Comparison of ENCODE assay signal across 9 cellular contexts in genomic region chr9:89593776-89594427, GRCh38. TPM values are rescaled to one million over a fixed set of nuclear protein-coding genes. Genes with fewer than 3 reads are reported as not detected.
A peak's percentile ranks its signal among the peaks of the same experiment; 100 is the strongest.
DNase-seq lines count a peak whose midpoint lies in the region; ATAC-seq, FAIRE-seq and TF ChIP-seq lines count a peak whose summit lies in the region.
"Had no signal": no experiment of that assay in that cellular context is flagged by ENCODE, and none has a peak within 500 bp of the region (broad histone marks: within the 10 kb centered on the region; RNA-seq: fewer than 3 reads in every experiment).

No MANE protein-coding gene starts in this region.

- H3K9ac ChIP-seq in adipocyte (ENCODE audit: low read length) (no peak overlapping the region), kidney (ENCODE audit: low read length in 2 of 2) (no peak overlapping the region)

- no peak overlapping the region for H3K27ac Mint-ChIP-seq in T-cell
- H3K27ac Mint-ChIP-seq: activated naive CD8-positive, alpha-beta T cell had no signal

- TF ChIP-seq CTCF in GM10266 (IDR thresholded peaks at IDR 0.05; ENCODE audit: control insufficient read depth, insufficient read depth, low read depth, missing control alignments) (peak; percentile 79), kidney (IDR thresholded peaks at IDR 0.05; ENCODE audit: borderline replicate concordance, extremely low read depth, insufficient read depth) (peak; percentile 51), uterus (IDR thresholded peaks at IDR 0.05) (peak in 1 of 4 experiments; percentile 16)

- no peak overlapping the region for H3K4me3 Mint-ChIP-seq in T-cell
- H3K4me3 Mint-ChIP-seq: activated naive CD8-positive, alpha-beta T cell had no signal

- H3K4me3 ChIP-seq in Jurkat, Clone E6-1 (ENCODE audit: low read length) = no peak overlapping the region
- H3K4me3 ChIP-seq in adipocyte (ENCODE audit: low read length) = no peak overlapping the region
- no peak overlapping the region for H3K4me3 ChIP-seq in kidney (ENCODE audit: low read length in 2 of 2)
- H3K4me3 ChIP-seq in uterus = no peak overlapping the region

- POLR2A ChIA-PET in T-cell (lab: Charles Lee) = interaction anchor here in 1 of 2 donors (0.6 kb wide), 1 partner anchor 496 kb away, joined by 3 read pairs; no protein-coding TSS in a partner anchor

- no peak overlapping the region for H3K27ac ChIP-seq in kidney (ENCODE audit: low read depth in 2 of 2, low read length in 2 of 2)
- H3K27ac ChIP-seq in uterus = no peak overlapping the region

- H3K27me3 Mint-ChIP-seq in T-cell = peaks cover 4 to 13% of the 10 kb centered on the region in 2 donors

- no peaks in the 10 kb centered on the region for H3K9me3 ChIP-seq in adipocyte (ENCODE audit: control insufficient read depth, low read length)
- H3K9me3 ChIP-seq in kidney (ENCODE audit: control insufficient read depth in 1 of 2, low read length in 2 of 2) = no peaks in the 10 kb centered on the region
- no peaks in the 10 kb centered on the region for H3K9me3 ChIP-seq in uterus

- ATAC-seq in T-cell (replicated peaks in 1 of 4) = peak; percentile 56 to 77 (median 64)

- no peaks in the 10 kb centered on the region for H3K36me3 Mint-ChIP-seq in T-cell
- H3K36me3 Mint-ChIP-seq: activated naive CD8-positive, alpha-beta T cell had no signal

- no peaks in the 10 kb centered on the region for H3K4me1 ChIP-seq in adipocyte (ENCODE audit: control insufficient read depth, insufficient read depth, low read length)
- H3K4me1 ChIP-seq in kidney (ENCODE audit: control insufficient read depth in 1 of 2, insufficient read depth in 1 of 2, low read depth in 1 of 2, low read length in 2 of 2) = peaks cover 3 to 6% of the 10 kb centered on the region in 2 donors
- H3K4me1 ChIP-seq in uterus = no peaks in the 10 kb centered on the region

- H3K27me3 ChIP-seq in adipocyte (replicated peaks; ENCODE audit: control insufficient read depth, insufficient read depth, low read length) (peaks cover 26% of the 10 kb centered on the region), uterus (no peaks in the 10 kb centered on the region)

- peak; percentile 51 for DNase-seq in GM10266 (ENCODE audit: extremely low spot score)
- peak; percentile 47 for DNase-seq in Jurkat, Clone E6-1 (ENCODE audit: low read depth, low spot score)
- DNase-seq in T-cell = peak in 25 of 34 experiments; percentile 26 to 61 (median 45)
- peak; percentile 9 for DNase-seq in adipocyte (ENCODE audit: low read depth)
- DNase-seq in kidney = no peak
- peak; percentile 51 for DNase-seq in stimulated activated CD8-positive, alpha-beta memory T cell treated with anti-CD3 and anti-CD28 coated beads, Interleukin-4, amount 100 ng/mL, for 24 hours (ENCODE audit: low read depth)
- DNase-seq in uterus = no peak
- no peak for DNase-seq in dedifferentiated amniotic fluid mesenchymal stem cell (ENCODE audit: extremely low spot score)

- H3K9me3 Mint-ChIP-seq in T-cell = no peaks in the 10 kb centered on the region

- intact Hi-C loops in kidney (cut with DNase I) = no loop called here
- intact Hi-C loops in uterus (cut with DNase I; ENCODE audit: low total_unique reads) = loop anchor here (5.0 kb wide), 1 partner anchor 503 kb away; no protein-coding TSS in a partner anchor

- CTCF ChIA-PET in T-cell (lab: Charles Lee) = interaction anchor here (1.0 to 2.2 kb wide), 5 partner anchors 8 to 518 kb away, joined by 3 to 8 read pairs (median 3); no protein-coding TSS in a partner anchor

- H3K4me1 Mint-ChIP-seq in T-cell = no peaks in the 10 kb centered on the region

- TF ChIP-seq POLR2A in uterus (IDR thresholded peaks at IDR 0.05) = no peak

- FAIRE-seq in kidney (lab: Jason Lieb, UNC) = no peak

- no peaks in the 10 kb centered on the region for H3K36me3 ChIP-seq in adipocyte (ENCODE audit: control insufficient read depth, insufficient read depth, low read length, severe bottlenecking)
- H3K36me3 ChIP-seq in kidney (ENCODE audit: control insufficient read depth in 1 of 2, insufficient read depth in 2 of 2, low read length in 2 of 2) = no peaks in the 10 kb centered on the region
- no peaks in the 10 kb centered on the region for H3K36me3 ChIP-seq in uterus

RNA-seq across cellular contexts. Expression of gene GADD45G, which starts 10.9 kb away (rescaled TPM):
- polyA plus RNA-seq in Jurkat, Clone E6-1 (2012; ENCODE audit: insufficient read depth, insufficient read length) = not detected
- 1 to 10 TPM; 6.0 to 8.8 (median 6.8) TPM for total RNA-seq in T-cell
- total RNA-seq in kidney = 7.3 TPM
- 48.4 TPM for polyA plus RNA-seq in kidney (ENCODE audit: insufficient read depth, low read depth, low replicate concordance)
- total RNA-seq in uterus = 10 to 100 TPM in 3 of 4 donors, under 1 TPM in 1; 0.88 to 91.2 (median 15.3) TPM

Comparison
In these comparisons a context has a peak if more than half of its experiments do, and no peak if none do; other contexts are left out.
1. DNase-seq: peak in GM10266 (single experiment), Jurkat, Clone E6-1 (single experiment), T-cell (25 of 34), adipocyte (single experiment) and stimulated activated CD8-positive, alpha-beta memory T cell treated with anti-CD3 and anti-CD28 coated beads, Interleukin-4, amount 100 ng/mL, for 24 hours (single experiment); none in kidney (single experiment), uterus (0 of 2) and dedifferentiated amniotic fluid mesenchymal stem cell (single experiment).